Comparison of ENCODE assay signal across 22 cellular contexts in the genomic region with DNA sequence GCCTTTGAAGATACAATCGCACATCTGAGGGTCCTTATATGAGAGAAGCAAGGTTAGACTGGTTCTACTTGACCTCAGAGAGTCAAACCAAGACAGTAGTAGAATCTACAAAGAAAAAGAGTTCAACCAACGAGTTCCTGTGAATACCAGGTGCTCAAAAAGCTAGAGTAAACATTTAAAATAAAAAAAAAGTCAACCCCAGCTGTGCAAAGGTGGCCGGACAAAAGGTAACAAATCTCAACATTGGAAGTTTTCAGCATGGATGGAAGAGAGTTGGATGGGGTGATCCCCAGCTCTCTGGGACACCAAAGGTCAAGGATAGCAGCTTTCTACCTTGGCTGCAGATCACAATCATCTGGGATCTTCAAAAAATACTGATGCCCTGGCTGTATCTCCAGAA.
"Had no signal": no experiment of that assay in that cellular context is flagged by ENCODE, and none has a peak within 500 bp of the region (broad histone marks: within the 10 kb centered on the region; RNA-seq: fewer than 3 reads in every experiment).

No MANE protein-coding gene starts in this region.

- ATAC-seq: effector memory CD8-positive, alpha-beta T cell; left colon; left ventricle myocardium superior; natural killer cell; pancreas; sciatic nerve; stimulated activated effector memory CD8-positive, alpha-beta T cell treated with anti-CD3 and anti-CD28 coated beads, Interleukin-12 subunit alpha, Interleukin-12 subunit beta, amount 100 ng/mL, for 72 hours had no signal

- H3K27ac ChIP-seq: neutrophil, pancreas, stomach, thyroid gland had no signal

- H3K9me3 Mint-ChIP-seq: effector memory CD8-positive, alpha-beta T cell; immature natural killer cell; memory B cell; natural killer cell; stimulated activated effector memory CD8-positive, alpha-beta T cell treated with anti-CD3 and anti-CD28 coated beads, Interleukin-12 subunit alpha, Interleukin-12 subunit beta, amount 100 ng/mL, for 72 hours; type B pancreatic cell had no signal

- H3K4me1 Mint-ChIP-seq: immature natural killer cell; stimulated activated effector memory CD8-positive, alpha-beta T cell treated with anti-CD3 and anti-CD28 coated beads, Interleukin-12 subunit alpha, Interleukin-12 subunit beta, amount 100 ng/mL, for 72 hours had no signal

- H3K36me3 Mint-ChIP-seq: memory B cell; natural killer cell; stimulated activated effector memory CD8-positive, alpha-beta T cell treated with anti-CD3 and anti-CD28 coated beads, Interleukin-12 subunit alpha, Interleukin-12 subunit beta, amount 100 ng/mL, for 72 hours had no signal

- H3K9me3 ChIP-seq: neutrophil, pancreas, stomach, thyroid gland had no signal

- H3K27me3 Mint-ChIP-seq: type B pancreatic cell had no signal

- H3K4me3 ChIP-seq: lung, pancreas, stomach, thyroid gland had no signal

- H3K27me3 ChIP-seq: pancreas, stomach, thyroid gland had no signal

- H3K4me3 Mint-ChIP-seq: effector memory CD8-positive, alpha-beta T cell; immature natural killer cell; memory B cell; natural killer cell; stimulated activated effector memory CD8-positive, alpha-beta T cell treated with anti-CD3 and anti-CD28 coated beads, Interleukin-12 subunit alpha, Interleukin-12 subunit beta, amount 100 ng/mL, for 72 hours had no signal

- H3K27ac Mint-ChIP-seq: effector memory CD8-positive, alpha-beta T cell; immature natural killer cell; memory B cell; natural killer cell; stimulated activated effector memory CD8-positive, alpha-beta T cell treated with anti-CD3 and anti-CD28 coated beads, Interleukin-12 subunit alpha, Interleukin-12 subunit beta, amount 100 ng/mL, for 72 hours had no signal

- DNase-seq: cortex of kidney; effector memory CD8-positive, alpha-beta T cell; hypothalamus; immature natural killer cell; islet precursor cell; kidney glomerular epithelial cell; left colon; left ventricle myocardium superior; natural killer cell; retina; stimulated activated CD4-positive, alpha-beta T cell treated with anti-CD3 and anti-CD28 coated beads, Interleukin-2, amount 100 ng/mL, for 24 hours; stimulated activated CD4-positive, alpha-beta T cell treated with anti-CD3 and anti-CD28 coated beads, Interleukin-4, amount 100 ng/mL, for 24 hours; stimulated activated naive CD4-positive, alpha-beta T cell treated with Interleukin-2 at 50 U/mL for 16 hours; stomach; thyroid gland had no signal

- H3K36me3 ChIP-seq: neutrophil, pancreas, thyroid gland had no signal
